ENCODE assay signal across 36 cellular contexts in the genomic region with DNA sequence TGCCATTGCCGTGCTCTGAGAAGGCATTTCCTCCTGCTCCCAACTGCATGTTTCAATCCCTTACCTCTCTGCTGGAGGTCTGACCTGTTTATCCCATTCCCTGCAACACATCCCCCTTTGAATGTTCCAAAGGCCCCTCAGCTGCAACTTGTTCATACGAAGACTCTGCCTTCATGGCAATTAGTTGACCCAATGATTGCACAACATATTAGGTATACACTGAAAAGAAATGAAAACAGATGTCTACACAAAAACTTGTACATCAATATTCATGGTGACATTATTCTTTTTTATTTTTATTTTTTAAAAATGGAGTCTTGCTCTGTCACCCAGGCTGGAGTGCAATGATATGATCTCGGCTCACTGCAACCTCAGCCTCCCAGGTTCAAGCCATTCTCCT.
"Had no signal": no experiment of that assay in that cellular context is flagged by ENCODE, and none has a peak within 500 bp of the region (broad histone marks: within the 10 kb centered on the region; RNA-seq: fewer than 3 reads in every experiment).

No MANE protein-coding gene starts in this region.

- H3K9me3 ChIP-seq: MG63 had no signal

- DNase-seq: Karpas-422, Kasumi-1, MG63, MM.1S, MV-4-11, NCI-H1048, NCI-H1092, NCI-H1092 treated with DMSO at 0.1 percent for 48 hours, NCI-H1105, NCI-H1105 treated with DMSO at 0.1 percent for 48 hours, NCI-H1417, NCI-H1417 treated with DMSO at 0.1 percent for 48 hours, NCI-H1436, NCI-H1436 treated with DMSO at 0.1 percent for 48 hours, NCI-H146, NCI-H1694, NCI-H1694 treated with DMSO at 0.1 percent for 48 hours, NCI-H187, NCI-H187 treated with DMSO at 0.1 percent for 48 hours, NCI-H1930, NCI-H2029, NCI-H2029 treated with DMSO at 0.1 percent for 48 hours, NCI-H2081, NCI-H2081 treated with DMSO at 0.1 percent for 48 hours, NCI-H2107, NCI-H2171, NCI-H2171 treated with DMSO at 0.1 percent for 48 hours, NCI-H2227 treated with DMSO at 0.1 percent for 48 hours, NCI-H226, NCI-H345, NCI-H446, NCI-H446 treated with DMSO at 0.1 percent for 48 hours, NCI-H510A, NCI-H510A treated with DMSO at 0.1 percent for 48 hours, NCI-H524, NCI-H524 treated with DMSO at 0.1 percent for 48 hours had no signal

- H3K36me3 ChIP-seq: MG63 had no signal

- H3K4me3 ChIP-seq: MG63 had no signal

- H3K27me3 ChIP-seq: MG63 had no signal
